Comparison of ENCODE assay signal across 8 cellular contexts in the genomic region with DNA sequence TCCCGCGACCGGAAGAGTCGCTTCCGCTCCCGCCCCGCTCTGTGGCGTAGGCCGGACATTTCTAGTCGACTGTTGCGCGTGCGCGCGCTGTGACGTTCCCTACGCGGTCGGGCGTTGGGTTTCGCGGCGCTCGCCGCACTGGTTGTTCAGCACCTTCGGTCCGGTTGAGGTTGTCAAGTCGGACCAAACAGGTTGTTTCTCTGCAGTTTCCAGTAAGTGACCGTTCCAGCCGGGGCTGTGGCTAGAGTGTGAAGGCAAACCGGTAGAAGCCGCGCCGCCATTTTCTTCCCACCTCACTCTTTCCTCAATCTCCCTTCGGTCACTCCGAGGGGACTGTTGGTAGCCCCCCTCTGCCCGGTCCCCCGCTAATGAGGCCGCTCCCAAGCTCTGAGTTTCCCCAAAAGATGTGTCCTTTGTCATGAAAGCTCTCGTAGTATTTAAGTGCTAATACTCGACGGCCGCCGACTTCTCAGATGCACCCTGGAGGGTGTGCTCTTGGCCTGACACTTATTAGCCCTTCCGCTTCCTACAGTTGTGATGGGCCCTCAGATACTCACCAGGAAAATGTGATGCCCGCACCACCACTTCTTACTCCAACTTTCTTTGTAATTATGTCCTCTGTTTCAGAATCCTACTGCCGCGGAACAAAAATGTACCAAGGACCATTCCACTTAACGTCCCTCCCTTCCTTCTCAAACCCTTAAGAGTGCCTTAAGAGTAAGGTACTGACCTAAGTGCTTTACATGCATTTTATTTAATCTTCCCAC. TPM values are rescaled to one million over a fixed set of nuclear protein-coding genes. Genes with fewer than 3 reads are reported as not detected.
DNase-seq lines count a peak whose midpoint lies in the region; ATAC-seq and TF ChIP-seq lines count a peak whose summit lies in the region.

No MANE protein-coding gene starts in this region.

- no peaks in the 10 kb centered on the region for H3K27me3 ChIP-seq in HL-60 (ENCODE audit: insufficient read depth, poor library complexity, severe bottlenecking)
- H3K27me3 ChIP-seq in NT2/D1 (ENCODE audit: insufficient read depth, insufficient read length) = no peaks in the 10 kb centered on the region
- H3K27me3 ChIP-seq in endodermal cell (ENCODE audit: control insufficient read depth, insufficient read depth, low read length, poor library complexity, severe bottlenecking) = no peaks in the 10 kb centered on the region

- H3K4me1 ChIP-seq in NT2/D1 (ENCODE audit: insufficient read depth, insufficient read length) (peaks cover 5% of the 10 kb centered on the region), endodermal cell (ENCODE audit: control insufficient read depth, insufficient read depth, low read length) (no peaks in the 10 kb centered on the region)

- peaks cover 34% of the 10 kb centered on the region for H3K4me1 Mint-ChIP-seq in endodermal cell

- peak overlapping the region; percentile 91 for H3K4me3 Mint-ChIP-seq in endodermal cell

- H3K27ac Mint-ChIP-seq in endodermal cell = peak overlapping the region; percentile 99

- WGBS in endodermal cell (ENCODE audit: insufficient coverage in 1 of 2, insufficient read length in 1 of 2), 2 experiments = 29 to 31% methylated on average over 38 to 49 of the region's 49 CpGs

- DNase-seq in COLO668 (lab: John Stamatoyannopoulos, UW; ENCODE audit: unreplicated experiment) (peak; percentile 98), HL-60 (ENCODE audit: low read depth in 1 of 2, low spot score in 1 of 2) (peak; percentile 84 to 91), NT2/D1 (ENCODE audit: low read depth, low spot score) (peak; percentile 96), endodermal cell (peak; percentile 96), mesenteric fat pad (ENCODE audit: low spot score) (peak; percentile 98)
- DNase-seq in activated CD8-positive, alpha-beta memory T cell treated with anti-CD3 and anti-CD28 coated beads, Interleukin-2, amount 50 U/mL, for 24 hours (ENCODE audit: extremely low read depth) = peak; percentile 62
- DNase-seq in stimulated activated CD8-positive, alpha-beta memory T cell treated with anti-CD3 and anti-CD28 coated beads, Interleukin-12 subunit alpha, Interleukin-12 subunit beta, amount 100 ng/mL, for 4 hours (ENCODE audit: low read depth) = peak; percentile 72

- H3K4me3 ChIP-seq in HL-60 (replicated peaks; ENCODE audit: insufficient read depth, low read length) (peak overlapping the region; percentile 49), NT2/D1 (ENCODE audit: insufficient read length, low read depth) (peak overlapping the region; percentile 86), endodermal cell (ENCODE audit: low read length) (peak overlapping the region; percentile 84)

- H3K9ac ChIP-seq in NT2/D1 (ENCODE audit: insufficient read length, low read depth) (peak overlapping the region; percentile 89), endodermal cell (ENCODE audit: extremely low read depth, low read length, poor library complexity, severe bottlenecking) (peak overlapping the region; percentile 85)

- no peaks in the 10 kb centered on the region for H3K27me3 Mint-ChIP-seq in endodermal cell (ENCODE audit: insufficient read depth)

- H3K36me3 ChIP-seq in NT2/D1 (ENCODE audit: insufficient read depth, insufficient read length, low read length) (no peaks in the 10 kb centered on the region), endodermal cell (ENCODE audit: control insufficient read depth, insufficient read depth, low read length) (peaks cover 9% of the 10 kb centered on the region)

- TF ChIP-seq CTCF in HL-60 (IDR thresholded peaks at IDR 0.05; ENCODE audit: insufficient read depth, low read length) = no peak
- TF ChIP-seq CTCF in endodermal cell (conservative IDR thresholded peaks at IDR 0.05) = no peak

- ATAC-seq in GM19467 (IDR thresholded peaks at IDR 0.05; ENCODE audit: unreplicated experiment) = peak; percentile 93

- H3K36me3 Mint-ChIP-seq in endodermal cell (ENCODE audit: low read depth) = peaks cover 7% of the 10 kb centered on the region

- H3K9me3 ChIP-seq in NT2/D1 (ENCODE audit: insufficient read depth, low read length) (no peaks in the 10 kb centered on the region), endodermal cell (ENCODE audit: control insufficient read depth, low read length) (no peaks in the 10 kb centered on the region)

- H3K9me3 Mint-ChIP-seq in endodermal cell = no peaks in the 10 kb centered on the region

- H3K27ac ChIP-seq in HL-60 (replicated peaks) (peak overlapping the region; percentile 80), endodermal cell (ENCODE audit: low read depth, low read length) (peak overlapping the region; percentile 86)

RNA-seq across cellular contexts. Expression of a gene that starts 56.3 kb away (rescaled TPM):
- total RNA-seq in endodermal cell = 10 to 100 TPM; 56.5 to 78.3 TPM
- 21.7 TPM for polyA plus RNA-seq in endodermal cell (2013, experiment 1 of 2)
- polyA plus RNA-seq in endodermal cell (2013, experiment 2 of 2) = 23.8 TPM
- total RNA-seq in mesenteric fat pad = 13.1 TPM

Comparison
In these comparisons a context has a peak if more than half of its experiments do, and no peak if none do; other contexts are left out.
1. Peak in every context shown above with its lines: DNase-seq, ATAC-seq, H3K4me3 ChIP-seq and H3K27ac ChIP-seq.